1 cellular context compared by ENCODE assay signal in genomic region chr9:3874472-3875370, GRCh38.
TF ChIP-seq lines count a peak whose summit lies in the region.

No MANE protein-coding gene starts in this region.

TF ChIP-seq in SK-N-SH treated with all-trans-retinoic acid at 6 μM for 48 hours, 23 proteins besides CTCF, POLR2A, EP300 and RAD21 (continued from another document):
- TF ChIP-seq POU6F1 (CRISPR knock-in tag; IDR thresholded peaks at IDR 0.05; ENCODE audit: borderline replicate concordance, low read depth): no peak
TF ChIP-seq in SK-N-SH treated with all-trans-retinoic acid at 6 μM for 48 hours: peak in this region for 0.
